In the genomic region with DNA sequence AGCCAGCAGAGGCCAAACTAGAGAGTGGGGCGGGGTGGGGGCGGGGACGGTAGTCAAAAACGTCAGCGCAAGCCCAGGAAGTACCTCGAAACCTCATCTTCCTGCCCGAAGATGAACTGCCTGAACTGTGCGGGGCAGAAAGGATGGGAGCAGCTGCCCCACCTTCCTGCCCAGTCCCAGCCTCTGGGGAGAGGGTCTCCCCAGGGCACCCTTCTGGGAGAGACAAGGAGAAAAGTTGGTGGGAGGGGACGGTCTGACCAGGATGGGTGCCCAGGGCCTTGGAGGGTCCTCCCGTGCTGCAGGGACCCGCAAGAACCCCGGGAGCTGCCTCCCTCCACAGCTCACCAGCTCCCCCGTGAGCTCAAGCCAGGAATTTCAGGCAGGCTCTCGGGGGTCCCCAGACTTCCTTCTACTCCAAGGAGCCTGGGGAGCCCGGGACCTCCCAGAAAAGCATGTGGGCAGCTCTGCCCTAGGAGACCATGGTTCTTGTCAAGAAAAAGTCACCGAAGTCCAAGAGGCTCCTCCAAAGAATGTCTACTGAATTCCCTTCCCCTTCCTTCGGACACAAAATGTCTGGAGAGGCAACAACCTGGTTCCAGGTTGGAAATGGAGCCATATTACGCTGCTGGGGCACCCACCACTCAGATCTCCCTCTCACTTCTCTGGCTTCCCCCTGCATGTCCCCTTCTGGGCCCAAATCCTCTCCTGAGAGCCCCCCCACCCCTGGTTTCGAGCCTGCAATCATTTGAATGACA, we compare ENCODE assay signal across 8 cellular contexts. TPM values are rescaled to one million over a fixed set of nuclear protein-coding genes. Genes with fewer than 3 reads are reported as not detected.
DNase-seq lines count a peak whose midpoint lies in the region; ATAC-seq and TF ChIP-seq lines count a peak whose summit lies in the region.

No MANE protein-coding gene starts in this region.

- peak overlapping the region; percentile 81 for H3K4me2 ChIP-seq in neuronal stem cell (ENCODE audit: insufficient read depth, low read length, poor library complexity, severe bottlenecking)

- no CpG with 5 or more reads among the region's 19 CpGs for WGBS in neuronal stem cell (ENCODE audit: extremely low coverage in 2 of 2, insufficient read length in 2 of 2, insufficient replicate concordance in 1 of 2), 2 donors

- H3K79me1 ChIP-seq in neuronal stem cell (ENCODE audit: low read depth, low read length): no peaks in the 10 kb centered on the region

- H3K23ac ChIP-seq in neuronal stem cell (ENCODE audit: low read depth, low read length, poor library complexity): no peak overlapping the region

- no peaks in the 10 kb centered on the region for H3K36me3 ChIP-seq in neuronal stem cell (replicated peaks in 1 of 2; ENCODE audit: control insufficient read depth in 2 of 2, insufficient read depth in 2 of 2, low read length in 2 of 2)

- H3K4ac ChIP-seq in neuronal stem cell (ENCODE audit: low read length): no peak overlapping the region

- no peaks in the 10 kb centered on the region for H3K4me1 Mint-ChIP-seq in type B pancreatic cell (ENCODE audit: unreplicated experiment)

- H2AK5ac ChIP-seq in neuronal stem cell (ENCODE audit: low read depth, low read length): no peak overlapping the region

- no peak overlapping the region for H3K14ac ChIP-seq in neuronal stem cell (ENCODE audit: low read length)

- ATAC-seq in HG02571 (IDR thresholded peaks at IDR 0.05; ENCODE audit: unreplicated experiment) (peak; percentile 62), esophagus mucosa (peak; percentile 51)

- H3K27ac ChIP-seq in neuronal stem cell (replicated peaks; ENCODE audit: low read length): no peak overlapping the region

- H3K9ac ChIP-seq in neuronal stem cell (ENCODE audit: low read depth, low read length, poor library complexity): peak overlapping the region; percentile 79

- H3K4me3 Mint-ChIP-seq in type B pancreatic cell: peak overlapping the region; percentile 52

- H4K8ac ChIP-seq in neuronal stem cell (ENCODE audit: low read depth, low read length): peak overlapping the region; percentile 97

- peaks cover 0 to 7% (median 0%) of the 10 kb centered on the region in 3 experiments for H3K27me3 ChIP-seq in neuronal stem cell (ENCODE audit: control insufficient read depth in 3 of 3, insufficient read depth in 3 of 3, low read depth in 1 of 3, low read length in 3 of 3)

- H4K91ac ChIP-seq in neuronal stem cell (ENCODE audit: low read depth, low read length, poor library complexity): no peak overlapping the region

- H3K4me1 ChIP-seq in neuronal stem cell (ENCODE audit: control insufficient read depth in 2 of 2, insufficient read depth in 1 of 2, low read depth in 1 of 2, low read length in 2 of 2): peaks cover 1 to 6% of the 10 kb centered on the region in 2 donors

- no peak overlapping the region for H2BK120ac ChIP-seq in neuronal stem cell (ENCODE audit: low read depth, low read length)

- H2AFZ ChIP-seq in neuronal stem cell (ENCODE audit: low read length): peak overlapping the region; percentile 89

- H2BK5ac ChIP-seq in neuronal stem cell (ENCODE audit: low read length): no peak overlapping the region

- H3K27me3 Mint-ChIP-seq in type B pancreatic cell: no peaks in the 10 kb centered on the region

- no peaks in the 10 kb centered on the region for H3K9me3 Mint-ChIP-seq in type B pancreatic cell

- peak; percentile 92 for TF ChIP-seq CTCF in type B pancreatic cell (conservative IDR thresholded peaks at IDR 0.05)

- peak overlapping the region; percentile 91 for H3K18ac ChIP-seq in neuronal stem cell (ENCODE audit: low read length)

- H2BK12ac ChIP-seq in neuronal stem cell (ENCODE audit: low read length): no peak overlapping the region

- no peaks in the 10 kb centered on the region for H3K36me3 Mint-ChIP-seq in type B pancreatic cell

- no peaks in the 10 kb centered on the region for H3K9me3 ChIP-seq in neuronal stem cell (replicated peaks in 1 of 2; ENCODE audit: control insufficient read depth in 2 of 2, insufficient read depth in 1 of 2, low read depth in 1 of 2, low read length in 2 of 2)

- no peak overlapping the region for H3K27ac Mint-ChIP-seq in type B pancreatic cell

- peak; percentile 63 for DNase-seq in activated gamma-delta T cell treated with Interleukin-2 at 50 U/mL for 16 hours
- no peak for DNase-seq in activated gamma-delta T cell (lab: John Stamatoyannopoulos, UW)
- peak; percentile 82 for DNase-seq in NAMALWA (ENCODE audit: low spot score)
- DNase-seq in activated CD8-positive, alpha-beta memory T cell treated with anti-CD3 and anti-CD28 coated beads for 24 hours: peak; percentile 91
- peak; percentile 74 for DNase-seq in neuronal stem cell (ENCODE audit: low spot score)
- DNase-seq in type B pancreatic cell (ENCODE audit: extremely low spot score, unreplicated experiment): peak; percentile 78

- no peak overlapping the region for H2BK15ac ChIP-seq in neuronal stem cell (ENCODE audit: low read length)

- H3K4me3 ChIP-seq in neuronal stem cell (ENCODE audit: low read length in 2 of 2): peak overlapping the region; percentile 29 to 77

RNA-seq across cellular contexts. Expression of a gene that starts 52.8 kb away (rescaled TPM):
- 33.9 TPM for total RNA-seq in esophagus mucosa
- polyA plus RNA-seq in neuronal stem cell (2013, experiment 1 of 2): 32.6 TPM
- 34.6 TPM for polyA plus RNA-seq in neuronal stem cell (2013, experiment 2 of 2)
- total RNA-seq in type B pancreatic cell (ENCODE audit: low replicate concordance): 10.2 and 16.0 TPM in 2 replicates
